17 cellular contexts compared by ENCODE assay signal in the genomic region with DNA sequence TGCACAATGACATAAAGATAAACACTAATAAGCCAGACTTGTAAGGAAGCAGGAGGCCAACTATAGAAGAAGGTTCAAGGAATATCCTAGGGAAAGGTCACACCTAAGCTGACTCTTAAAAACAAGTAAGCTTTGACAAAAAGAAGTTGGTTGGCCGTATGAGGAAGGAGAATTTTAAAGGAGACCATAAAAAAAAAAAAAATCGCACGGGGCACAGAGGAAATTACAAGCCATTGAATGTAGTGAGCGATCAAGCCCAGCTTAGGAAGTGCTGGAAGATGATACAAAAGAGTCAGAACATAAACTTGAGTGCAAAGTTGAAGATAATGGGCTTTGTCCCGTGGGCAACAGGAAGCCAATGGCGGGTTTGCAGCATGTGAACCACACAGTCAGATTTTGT.
A peak's percentile ranks its signal among the peaks of the same experiment; 100 is the strongest.
DNase-seq lines count a peak whose midpoint lies in the region; ATAC-seq, FAIRE-seq and TF ChIP-seq lines count a peak whose summit lies in the region.
"Had no signal": no experiment of that assay in that cellular context is flagged by ENCODE, and none has a peak within 500 bp of the region (broad histone marks: within the 10 kb centered on the region; RNA-seq: fewer than 3 reads in every experiment).

No MANE protein-coding gene starts in this region.

- H2AFZ ChIP-seq in H1 (ENCODE audit: low read length): no peak overlapping the region; the same call in 1 of the 2 replicates
- H2AFZ ChIP-seq in trophoblast cell (ENCODE audit: insufficient read depth, low read length, poor library complexity): no peak overlapping the region

- no peaks in the 10 kb centered on the region for H3K27me3 ChIP-seq in Caco-2 (replicated peaks; ENCODE audit: control insufficient read depth, insufficient read depth, low read length)
- H3K27me3 ChIP-seq in H1 (replicated peaks in 1 of 4; ENCODE audit: control insufficient read depth in 3 of 4, extremely low read depth in 1 of 4, insufficient read depth in 3 of 4, low read length in 3 of 4): no peaks in the 10 kb centered on the region
- no peaks in the 10 kb centered on the region for H3K27me3 ChIP-seq in trophoblast cell (ENCODE audit: insufficient read depth, low read length)
- H3K27me3 ChIP-seq: BE2C had no signal

- TF ChIP-seq EP300 in H1 (IDR thresholded peaks at IDR 0.05; ENCODE audit: borderline replicate concordance in 1 of 2, low read depth in 2 of 2, low read length in 2 of 2): no peak

- H3K23me2 ChIP-seq in H1 (ENCODE audit: low read depth, low read length): no peaks in the 10 kb centered on the region

- H2BK15ac ChIP-seq in H1 (ENCODE audit: low read length): 0 out of 2 replicates have a peak overlapping the region, but pooled peaks have one; percentile 81

- H2BK120ac ChIP-seq in H1 (replicated peaks; ENCODE audit: low read depth, low read length): no peak overlapping the region
- no peak overlapping the region for H2BK120ac ChIP-seq in trophoblast cell (ENCODE audit: insufficient read depth, low read length, poor library complexity)

- TF ChIP-seq CTCF in Caco-2 (IDR thresholded peaks at IDR 0.05; ENCODE audit: insufficient read depth in 1 of 2, low read depth in 1 of 2, low read length in 1 of 2, severe bottlenecking in 1 of 2, unreplicated experiment in 1 of 2) (no peak), H1 (IDR thresholded peaks at IDR 0.05; ENCODE audit: control extremely low read depth in 1 of 3, insufficient read depth in 1 of 3, low read depth in 1 of 3, low read length in 3 of 3) (no peak)

- H3K14ac ChIP-seq in H1 (ENCODE audit: insufficient read length) (no peak overlapping the region), trophoblast cell (ENCODE audit: low read length) (no peak overlapping the region)

- no peaks in the 10 kb centered on the region for H4K20me1 ChIP-seq in H1 (replicated peaks in 1 of 2; ENCODE audit: control insufficient read depth in 1 of 2, insufficient read depth in 2 of 2, low read length in 2 of 2)

- no peaks in the 10 kb centered on the region for H3K27me3 Mint-ChIP-seq in Caco-2 (ENCODE audit: insufficient read depth, unreplicated experiment)
- H3K27me3 Mint-ChIP-seq in natural killer cell treated with Interleukin-12 subunit alpha and Interleukin-12 subunit beta and Interleukin-15 and Interleukin-18, amount 100 ng/mL, for 72 hours: peaks cover 3 to 10% of the 10 kb centered on the region in 2 donors

- H2BK5ac ChIP-seq in H1 (ENCODE audit: low read depth, low read length) (no peak overlapping the region), trophoblast cell (ENCODE audit: low read depth, low read length, poor library complexity) (no peak overlapping the region)

- H4K91ac ChIP-seq in H1 (replicated peaks; ENCODE audit: insufficient read length, low read length) (no peak overlapping the region), trophoblast cell (ENCODE audit: low read depth, low read length) (no peak overlapping the region)

- intact Hi-C loops in Caco-2 (cut with micrococcal nuclease; ENCODE audit: unreplicated experiment): no loop called here

- FAIRE-seq in H1 (lab: Jason Lieb, UNC): no peak
- FAIRE-seq: A204.1, GM19239, H54 had no signal

- no peak overlapping the region for H3K23ac ChIP-seq in H1 (ENCODE audit: insufficient read length)
- peak overlapping the region; percentile 78 for H3K23ac ChIP-seq in trophoblast cell (ENCODE audit: low read length)

- no TSS peak for BruUV-seq in Caco-2 (replicated peaks; lab: Mats Ljungman, UMichigan)

- H3K27ac Mint-ChIP-seq in Caco-2 (ENCODE audit: unreplicated experiment): peak overlapping the region; percentile 75
- H3K27ac Mint-ChIP-seq in natural killer cell treated with Interleukin-12 subunit alpha and Interleukin-12 subunit beta and Interleukin-15 and Interleukin-18, amount 100 ng/mL, for 72 hours: no peak overlapping the region
- H3K27ac Mint-ChIP-seq: CD8-positive, alpha-beta T cell had no signal

- H3K9me3 ChIP-seq in Caco-2: peaks cover 13% of the 10 kb centered on the region
- H3K9me3 ChIP-seq in H1 (ENCODE audit: insufficient read depth in 2 of 2, low read depth in 1 of 2, low read length in 1 of 2): no peaks in the 10 kb centered on the region
- H3K9me3 ChIP-seq in trophoblast cell (ENCODE audit: insufficient read depth, low read depth, low read length): no peaks in the 10 kb centered on the region
- H3K9me3 ChIP-seq: BE2C had no signal

- H3K9me3 Mint-ChIP-seq in Caco-2 (ENCODE audit: unreplicated experiment): peaks cover 27% of the 10 kb centered on the region
- peaks cover 4% of the 10 kb centered on the region for H3K9me3 Mint-ChIP-seq in natural killer cell treated with Interleukin-12 subunit alpha and Interleukin-12 subunit beta and Interleukin-15 and Interleukin-18, amount 100 ng/mL, for 72 hours

- no peak for TF ChIP-seq RAD21 in H1 (IDR thresholded peaks at IDR 0.05 in 1 of 2, conservative IDR thresholded peaks at IDR 0.05 in 1 of 2; ENCODE audit: low read depth in 2 of 2, low read length in 2 of 2)

- POLR2A ChIA-PET in Caco-2 (lab: Charles Lee) (no interaction called here), H1 (lab: Charles Lee; ENCODE audit: partially characterized antibody) (no interaction called here)

- H4K12ac ChIP-seq in trophoblast cell (ENCODE audit: low read depth, low read length): no peak overlapping the region

- H4K8ac ChIP-seq in H1 (ENCODE audit: extremely low read depth, insufficient read depth, low read length) (no peak overlapping the region), trophoblast cell (ENCODE audit: low read depth, low read length) (no peak overlapping the region)

- no peak overlapping the region for H2BK20ac ChIP-seq in H1 (ENCODE audit: low read length)

- H4K5ac ChIP-seq in H1 (ENCODE audit: insufficient read length, low read depth, low read length): no peak overlapping the region

- no peak overlapping the region for H3K4me3 Mint-ChIP-seq in Caco-2 (ENCODE audit: unreplicated experiment)
- H3K4me3 Mint-ChIP-seq in natural killer cell treated with Interleukin-12 subunit alpha and Interleukin-12 subunit beta and Interleukin-15 and Interleukin-18, amount 100 ng/mL, for 72 hours: no peak overlapping the region
- H3K4me3 Mint-ChIP-seq: CD8-positive, alpha-beta T cell had no signal

- peaks cover 15% of the 10 kb centered on the region for H3K4me1 Mint-ChIP-seq in Caco-2 (ENCODE audit: low read depth, unreplicated experiment)
- peaks cover 2 to 3% of the 10 kb centered on the region in 2 donors for H3K4me1 Mint-ChIP-seq in natural killer cell treated with Interleukin-12 subunit alpha and Interleukin-12 subunit beta and Interleukin-15 and Interleukin-18, amount 100 ng/mL, for 72 hours (ENCODE audit: low read depth in 2 of 2)

- WGBS in H1 (ENCODE audit: extremely low coverage in 1 of 2, insufficient coverage in 1 of 2, insufficient read length in 1 of 2, insufficient replicate concordance in 2 of 2, low coverage in 1 of 2, low lambda C conversion rate in 2 of 2, missing lambda C conversion rate in 1 of 2), 2 experiments: 81% methylated on average over 6 of the region's 6 CpGs; no CpG with 5 or more reads in 1 of the 2 experiments
- WGBS in trophoblast cell (ENCODE audit: extremely low coverage, insufficient coverage, insufficient read length): no CpG with 5 or more reads among the region's 6 CpGs

- no peaks in the 10 kb centered on the region for H3K79me1 ChIP-seq in H1 (ENCODE audit: low read depth, low read length)
- H3K79me1 ChIP-seq in trophoblast cell (ENCODE audit: low read length): no peaks in the 10 kb centered on the region

- no peak for TF ChIP-seq POLR2A in H1 (IDR thresholded peaks at IDR 0.05; ENCODE audit: control extremely low read depth in 1 of 2, low read depth in 2 of 2, low read length in 2 of 2)

- H3K36me3 ChIP-seq in Caco-2 (ENCODE audit: control insufficient read depth, insufficient read depth, low read length) (no peaks in the 10 kb centered on the region), H1 (ENCODE audit: control insufficient read depth in 2 of 4, insufficient read depth in 4 of 4, low read length in 3 of 4) (no peaks in the 10 kb centered on the region), trophoblast cell (ENCODE audit: control insufficient read depth in 1 of 2, insufficient read depth in 2 of 2, low read length in 2 of 2) (no peaks in the 10 kb centered on the region)
- H3K36me3 ChIP-seq: BE2C had no signal

- H3K27ac ChIP-seq in H1 (ENCODE audit: low read depth, low read length) (no peak overlapping the region), trophoblast cell (ENCODE audit: low read depth, low read length) (no peak overlapping the region)
- H3K27ac ChIP-seq: C4-2B had no signal

- H3K4me3 ChIP-seq in Caco-2 (ENCODE audit: low read depth, low read length): no peak overlapping the region
- no peak overlapping the region for H3K4me3 ChIP-seq in H1 (ENCODE audit: extremely low read depth in 1 of 4, insufficient read depth in 2 of 4, low read depth in 3 of 4, low read length in 4 of 4)
- no peak overlapping the region for H3K4me3 ChIP-seq in trophoblast cell (ENCODE audit: low read depth, low read length)

- no peaks in the 10 kb centered on the region for H3K4me1 ChIP-seq in Caco-2
- H3K4me1 ChIP-seq in H1 (replicated peaks in 1 of 4; ENCODE audit: control insufficient read depth in 3 of 4, insufficient read depth in 4 of 4, low read length in 3 of 4): no peaks in the 10 kb centered on the region; a peak in 1 of 7 replicates
- peaks cover 0 to 2% of the 10 kb centered on the region in 2 experiments for H3K4me1 ChIP-seq in trophoblast cell (ENCODE audit: control insufficient read depth in 1 of 2, insufficient read depth in 2 of 2, low read length in 2 of 2)
- H3K4me1 ChIP-seq: BE2C had no signal

- CTCF ChIA-PET in Caco-2 (lab: Charles Lee) (no interaction called here), H1 (lab: Charles Lee; ENCODE audit: partially characterized antibody) (interaction anchor here (1.4 kb wide), 1 partner anchor 10 kb away, joined by 5 read pairs; no protein-coding TSS in a partner anchor)

- H3K79me2 ChIP-seq in H1 (ENCODE audit: control insufficient read depth in 1 of 2, insufficient read depth in 2 of 2, low read length in 2 of 2): no peaks in the 10 kb centered on the region
- H3K79me2 ChIP-seq in trophoblast cell (ENCODE audit: control insufficient read depth, insufficient read depth, low read length, poor library complexity): no peaks in the 10 kb centered on the region

- DNase-seq in Caco-2: no peak
- peak; percentile 58 for DNase-seq in OCI-M1 (lab: John Stamatoyannopoulos, UW)
- DNase-seq in H1 (ENCODE audit: low read depth in 1 of 2, low spot score in 2 of 2): no peak
- no peak for DNase-seq in trophoblast cell
- no peak for DNase-seq in natural killer cell treated with Interleukin-12 subunit alpha and Interleukin-12 subunit beta and Interleukin-15 and Interleukin-18, amount 100 ng/mL, for 72 hours (ENCODE audit: low spot score)
- no peak for DNase-seq in NCI-H2196 (lab: John Stamatoyannopoulos, UW; ENCODE audit: unreplicated experiment)
- DNase-seq: BE2C; CD8-positive, alpha-beta T cell; COR-L47; DND-41; GF-D8; IMR-90 had no signal

- H3K4me2 ChIP-seq in H1 (ENCODE audit: insufficient read depth in 1 of 2, low read depth in 2 of 2, low read length in 2 of 2) (no peak overlapping the region), trophoblast cell (ENCODE audit: low read length) (no peak overlapping the region)

- no peak overlapping the region for H3K9ac ChIP-seq in H1 (replicated peaks in 1 of 4; ENCODE audit: extremely low read depth in 1 of 4, low read depth in 3 of 4, low read length in 3 of 4)
- H3K9ac ChIP-seq in trophoblast cell (ENCODE audit: low read length): no peak overlapping the region

- ATAC-seq in HG03025 (IDR thresholded peaks at IDR 0.05; ENCODE audit: low FRiP score, unreplicated experiment): no peak
- no peak for ATAC-seq in natural killer cell treated with Interleukin-12 subunit alpha and Interleukin-12 subunit beta and Interleukin-15 and Interleukin-18, amount 100 ng/mL, for 72 hours
- ATAC-seq: CD8-positive, alpha-beta T cell had no signal

- no peak overlapping the region for H2AK5ac ChIP-seq in H1 (ENCODE audit: low read depth, low read length)
- no peak overlapping the region for H2AK5ac ChIP-seq in trophoblast cell (ENCODE audit: low read length)

- no peak overlapping the region for H3K56ac ChIP-seq in H1 (replicated peaks; ENCODE audit: insufficient read length, low read depth, low read length)

- H3K4ac ChIP-seq in H1 (replicated peaks; ENCODE audit: insufficient read length, low read depth, low read length) (no peak overlapping the region), trophoblast cell (ENCODE audit: low read depth, low read length) (no peak overlapping the region)

- H2BK12ac ChIP-seq in H1 (ENCODE audit: low read depth, low read length) (no peak overlapping the region), trophoblast cell (ENCODE audit: low read length) (no peak overlapping the region)

- peaks cover 95% of the 10 kb centered on the region for H3K36me3 Mint-ChIP-seq in Caco-2 (ENCODE audit: insufficient read depth, unreplicated experiment)
- H3K36me3 Mint-ChIP-seq in natural killer cell treated with Interleukin-12 subunit alpha and Interleukin-12 subunit beta and Interleukin-15 and Interleukin-18, amount 100 ng/mL, for 72 hours: no peaks in the 10 kb centered on the region
- H3K36me3 Mint-ChIP-seq: CD8-positive, alpha-beta T cell had no signal

- H3K18ac ChIP-seq in H1 (ENCODE audit: extremely low read depth, low read length): no peak overlapping the region
- no peak overlapping the region for H3K18ac ChIP-seq in trophoblast cell (ENCODE audit: low read length)
